Comparison of ENCODE assay signal across 2 cellular contexts in the genomic region with DNA sequence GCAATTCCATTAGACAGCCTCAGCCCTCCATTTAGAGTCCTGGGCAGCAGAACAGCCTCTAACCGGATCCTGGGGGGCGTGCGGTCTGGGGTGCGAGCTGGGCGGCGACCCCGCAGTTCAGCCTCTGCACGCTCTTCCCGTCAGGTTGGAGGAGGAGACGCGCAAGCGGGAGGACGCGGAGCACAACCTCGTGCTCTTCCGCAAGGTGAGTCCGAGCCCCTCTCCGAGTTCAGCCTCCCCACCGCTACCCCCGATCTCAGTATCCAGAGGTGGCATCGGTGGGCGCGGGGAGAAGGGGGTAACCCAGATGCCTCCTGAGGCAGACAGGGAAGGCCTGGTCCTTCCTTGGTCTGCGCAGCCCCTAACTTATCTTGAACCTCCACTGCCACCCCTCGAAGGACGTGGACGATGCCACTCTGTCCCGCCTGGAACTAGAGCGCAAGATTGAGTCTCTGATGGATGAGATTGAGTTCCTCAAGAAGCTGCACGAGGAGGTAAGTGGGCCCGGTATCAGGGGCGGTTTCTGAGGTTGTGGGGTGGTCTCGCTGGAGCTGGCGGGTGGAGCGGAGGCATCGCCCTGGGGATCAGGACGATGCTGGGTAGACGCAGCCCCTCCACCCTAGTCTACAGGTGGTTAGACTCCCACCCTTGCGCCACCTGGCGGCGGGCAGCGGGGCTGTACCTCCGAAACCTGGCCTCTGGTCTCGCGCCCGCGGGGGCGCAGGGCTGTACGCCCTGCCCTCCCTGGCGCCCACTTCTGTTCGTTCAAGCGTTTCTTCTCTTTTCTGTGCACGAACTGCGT.
TF ChIP-seq lines count a peak whose summit lies in the region.

No MANE protein-coding gene starts in this region.

TF ChIP-seq in A549, 52 proteins besides CTCF, POLR2A, EP300 and RAD21:
- TF ChIP-seq, protein P1, sequence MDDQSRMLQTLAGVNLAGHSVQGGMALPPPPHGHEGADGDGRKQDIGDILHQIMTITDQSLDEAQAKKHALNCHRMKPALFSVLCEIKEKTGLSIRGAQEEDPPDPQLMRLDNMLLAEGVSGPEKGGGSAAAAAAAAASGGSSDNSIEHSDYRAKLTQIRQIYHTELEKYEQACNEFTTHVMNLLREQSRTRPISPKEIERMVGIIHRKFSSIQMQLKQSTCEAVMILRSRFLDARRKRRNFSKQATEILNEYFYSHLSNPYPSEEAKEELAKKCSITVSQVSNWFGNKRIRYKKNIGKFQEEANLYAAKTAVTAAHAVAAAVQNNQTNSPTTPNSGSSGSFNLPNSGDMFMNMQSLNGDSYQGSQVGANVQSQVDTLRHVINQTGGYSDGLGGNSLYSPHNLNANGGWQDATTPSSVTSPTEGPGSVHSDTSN (IDR thresholded peaks at IDR 0.05), result 0 out of 2 replicates have a peak, but pooled peaks have one; percentile 16
- peak; percentile 42; the same call in 2 of the 3 replicates for TF ChIP-seq SMC3 (IDR thresholded peaks at IDR 0.05)
- no peak for TF ChIP-seq CHD2 (IDR thresholded peaks at IDR 0.05; ENCODE audit: low read length, partially characterized antibody)

TF ChIP-seq in GM23338, 12 proteins besides CTCF, POLR2A, EP300 and RAD21:
- TF ChIP-seq CREB1 (CRISPR knock-in tag; IDR thresholded peaks at IDR 0.05; ENCODE audit: low read depth), result peak; percentile 28; the same call in 1 of the 2 replicates
- TF ChIP-seq ZNF331 (CRISPR knock-in tag; IDR thresholded peaks at IDR 0.05; ENCODE audit: low read depth), result no peak
- TF ChIP-seq EZH2 (IDR thresholded peaks at IDR 0.05; ENCODE audit: low read depth, unreplicated experiment), result peak; percentile 80
TF ChIP-seq in GM23338: peak in this region for 2.
